In genomic region chr22:19724927-19725661, GRCh38 we compare ENCODE assay signal across 21 cellular contexts. TPM values are rescaled to one million over a fixed set of nuclear protein-coding genes. Genes with fewer than 3 reads are reported as not detected.
A peak's percentile ranks its signal among the peaks of the same experiment; 100 is the strongest.
DNase-seq lines count a peak whose midpoint lies in the region; ATAC-seq and TF ChIP-seq lines count a peak whose summit lies in the region.
"Had no signal": no experiment of that assay in that cellular context is flagged by ENCODE, and none has a peak within 500 bp of the region (broad histone marks: within the 10 kb centered on the region; RNA-seq: fewer than 3 reads in every experiment).

No MANE protein-coding gene starts in this region.

- POLR2A ChIA-PET in CD8-positive, alpha-beta T cell (lab: Charles Lee): no interaction called here

- DNase-seq in CD8-positive, alpha-beta T cell: no peak
- no peak for DNase-seq in effector memory CD8-positive, alpha-beta T cell
- no peak for DNase-seq in natural killer cell treated with Interleukin-12 subunit alpha and Interleukin-12 subunit beta and Interleukin-15 and Interleukin-18, amount 100 ng/mL, for 72 hours (ENCODE audit: low spot score)
- DNase-seq in suprapubic skin (ENCODE audit: low spot score in 2 of 2): no peak
- DNase-seq in foreskin melanocyte: no peak
- no peak for DNase-seq in stimulated activated CD4-positive, alpha-beta T cell treated with anti-CD3 and anti-CD28 coated beads, Interleukin-4, amount 100 ng/mL, for 4 hours
- DNase-seq: activated CD4-positive, alpha-beta memory T cell treated with anti-CD3 and anti-CD28 coated beads, Interleukin-2, amount 10 ng/mL, durations not matched to agents 7 days and 5 days; DMS153; hypothalamus; IMR-90; NCI-H146; NCI-H524; NK-92 treated with Interleukin-12 subunit alpha and Interleukin-12 subunit beta, amount 100 ng/mL, for 24 hours; SJCRH30 had no signal

- H3K4me3 ChIP-seq in CD8-positive, alpha-beta T cell (ENCODE audit: low read depth, low read length): no peak overlapping the region
- no peak overlapping the region for H3K4me3 ChIP-seq in suprapubic skin
- H3K4me3 ChIP-seq: SJCRH30 had no signal

- peaks cover 8% of the 10 kb centered on the region for H3K27me3 ChIP-seq in CD8-positive, alpha-beta T cell (ENCODE audit: insufficient read depth, low read length)
- peaks cover 46% of the 10 kb centered on the region for H3K27me3 ChIP-seq in suprapubic skin
- H3K27me3 ChIP-seq: SJCRH30 had no signal

- H3K27me3 Mint-ChIP-seq in CD8-positive, alpha-beta T cell (ENCODE audit: low read depth): peaks cover 35% of the 10 kb centered on the region
- H3K27me3 Mint-ChIP-seq in IgD-negative memory B cell: peaks cover 31% of the 10 kb centered on the region
- H3K27me3 Mint-ChIP-seq in effector memory CD8-positive, alpha-beta T cell: peaks cover 48 to 67% of the 10 kb centered on the region in 2 donors
- H3K27me3 Mint-ChIP-seq in natural killer cell treated with Interleukin-12 subunit alpha and Interleukin-12 subunit beta and Interleukin-15 and Interleukin-18, amount 100 ng/mL, for 72 hours: peaks cover 17 to 33% of the 10 kb centered on the region in 2 donors

- H3K4me1 Mint-ChIP-seq in CD8-positive, alpha-beta T cell (ENCODE audit: low read depth): peaks cover 5% of the 10 kb centered on the region
- H3K4me1 Mint-ChIP-seq in IgD-negative memory B cell: peaks cover 0 to 8% (median 4%) of the 10 kb centered on the region in 3 donors
- peaks cover 0 to 6% of the 10 kb centered on the region in 2 donors for H3K4me1 Mint-ChIP-seq in effector memory CD8-positive, alpha-beta T cell (ENCODE audit: low read depth in 2 of 2)
- H3K4me1 Mint-ChIP-seq in natural killer cell treated with Interleukin-12 subunit alpha and Interleukin-12 subunit beta and Interleukin-15 and Interleukin-18, amount 100 ng/mL, for 72 hours (ENCODE audit: low read depth in 2 of 2): peaks cover 0 to 5% of the 10 kb centered on the region in 2 donors

- WGBS in suprapubic skin: 72% methylated on average over 45 of the region's 45 CpGs

- peak overlapping the region; percentile 50 for H3K4me3 Mint-ChIP-seq in CD8-positive, alpha-beta T cell
- H3K4me3 Mint-ChIP-seq in IgD-negative memory B cell: peak overlapping the region in 1 of 4 donors; percentile 72
- peak overlapping the region; percentile 49 to 56 for H3K4me3 Mint-ChIP-seq in effector memory CD8-positive, alpha-beta T cell
- peak overlapping the region; percentile 17 for H3K4me3 Mint-ChIP-seq in natural killer cell treated with Interleukin-12 subunit alpha and Interleukin-12 subunit beta and Interleukin-15 and Interleukin-18, amount 100 ng/mL, for 72 hours
- H3K4me3 Mint-ChIP-seq: activated CD4-positive, alpha-beta memory T cell treated with anti-CD3 and anti-CD28 coated beads, Interleukin-2, amount 10 ng/mL, durations not matched to agents 7 days and 5 days had no signal

- H3K36me3 Mint-ChIP-seq in CD8-positive, alpha-beta T cell: no peaks in the 10 kb centered on the region
- no peaks in the 10 kb centered on the region for H3K36me3 Mint-ChIP-seq in IgD-negative memory B cell
- no peaks in the 10 kb centered on the region for H3K36me3 Mint-ChIP-seq in effector memory CD8-positive, alpha-beta T cell (ENCODE audit: insufficient read depth)
- H3K36me3 Mint-ChIP-seq in natural killer cell treated with Interleukin-12 subunit alpha and Interleukin-12 subunit beta and Interleukin-15 and Interleukin-18, amount 100 ng/mL, for 72 hours: no peaks in the 10 kb centered on the region

- TF ChIP-seq POLR2A in suprapubic skin (IDR thresholded peaks at IDR 0.05): no peak

- no peak for ATAC-seq in CD8-positive, alpha-beta T cell
- ATAC-seq in effector memory CD8-positive, alpha-beta T cell (replicated peaks): no peak
- ATAC-seq in natural killer cell treated with Interleukin-12 subunit alpha and Interleukin-12 subunit beta and Interleukin-15 and Interleukin-18, amount 100 ng/mL, for 72 hours: no peak
- ATAC-seq in HG03135 (IDR thresholded peaks at IDR 0.05; ENCODE audit: unreplicated experiment): no peak

- TF ChIP-seq EP300 in suprapubic skin (IDR thresholded peaks at IDR 0.05): no peak

- no peak overlapping the region for H3K27ac Mint-ChIP-seq in CD8-positive, alpha-beta T cell
- H3K27ac Mint-ChIP-seq in IgD-negative memory B cell: peak overlapping the region in 2 of 3 donors; percentile 16 to 44
- H3K27ac Mint-ChIP-seq in effector memory CD8-positive, alpha-beta T cell: no peak overlapping the region
- no peak overlapping the region for H3K27ac Mint-ChIP-seq in natural killer cell treated with Interleukin-12 subunit alpha and Interleukin-12 subunit beta and Interleukin-15 and Interleukin-18, amount 100 ng/mL, for 72 hours
- H3K27ac Mint-ChIP-seq: activated CD4-positive, alpha-beta memory T cell treated with anti-CD3 and anti-CD28 coated beads, Interleukin-2, amount 10 ng/mL, durations not matched to agents 7 days and 5 days; CD14-positive monocyte had no signal

- no peaks in the 10 kb centered on the region for H3K36me3 ChIP-seq in CD8-positive, alpha-beta T cell (ENCODE audit: insufficient read depth, low read length)
- peaks cover 22% of the 10 kb centered on the region for H3K36me3 ChIP-seq in suprapubic skin

- TF ChIP-seq CTCF in CD8-positive, alpha-beta T cell (IDR thresholded peaks at IDR 0.05): no peak
- TF ChIP-seq CTCF in suprapubic skin (IDR thresholded peaks at IDR 0.05): no peak

- no peaks in the 10 kb centered on the region for H3K9me3 ChIP-seq in CD8-positive, alpha-beta T cell (ENCODE audit: low read length)
- H3K9me3 ChIP-seq in suprapubic skin: no peaks in the 10 kb centered on the region
- H3K9me3 ChIP-seq: SJCRH30 had no signal

- peaks cover 8% of the 10 kb centered on the region for H3K4me1 ChIP-seq in CD8-positive, alpha-beta T cell (ENCODE audit: insufficient read depth, low read length)
- peaks cover 20% of the 10 kb centered on the region for H3K4me1 ChIP-seq in suprapubic skin
- H3K4me1 ChIP-seq: parathyroid adenoma had no signal

- no peaks in the 10 kb centered on the region for H3K9me3 Mint-ChIP-seq in CD8-positive, alpha-beta T cell
- no peaks in the 10 kb centered on the region for H3K9me3 Mint-ChIP-seq in IgD-negative memory B cell
- no peaks in the 10 kb centered on the region for H3K9me3 Mint-ChIP-seq in effector memory CD8-positive, alpha-beta T cell
- no peaks in the 10 kb centered on the region for H3K9me3 Mint-ChIP-seq in natural killer cell treated with Interleukin-12 subunit alpha and Interleukin-12 subunit beta and Interleukin-15 and Interleukin-18, amount 100 ng/mL, for 72 hours
- H3K9me3 Mint-ChIP-seq: activated CD4-positive, alpha-beta memory T cell treated with anti-CD3 and anti-CD28 coated beads, Interleukin-2, amount 10 ng/mL, durations not matched to agents 7 days and 5 days had no signal

- no peak overlapping the region for H3K27ac ChIP-seq in CD8-positive, alpha-beta T cell (ENCODE audit: low read depth, low read length)
- no peak overlapping the region for H3K27ac ChIP-seq in suprapubic skin
- H3K27ac ChIP-seq: parathyroid adenoma, SJCRH30 had no signal

- intact Hi-C loops in CD8-positive, alpha-beta T cell (cut with DNase I, micrococcal nuclease): loop anchor here in 1 of 2 experiments (10.0 kb wide), 1 partner anchor 410 kb away; the partner anchor contains the start of gene ZDHHC8

- CTCF ChIA-PET in CD8-positive, alpha-beta T cell (lab: Charles Lee): no interaction called here

RNA-seq across cellular contexts. Expression of gene GP1BB, which starts 1.8 kb away (rescaled TPM):
- total RNA-seq in CD8-positive, alpha-beta T cell: under 1 TPM in 1 of 2 experiments, not detected in 1; 0.39 TPM
- polyA plus RNA-seq in IgD-negative memory B cell: 2.0 TPM
- not detected for total RNA-seq in natural killer cell treated with Interleukin-12 subunit alpha and Interleukin-12 subunit beta and Interleukin-15 and Interleukin-18, amount 100 ng/mL, for 72 hours
- total RNA-seq in suprapubic skin: 10 to 100 TPM; 14.7 to 28.7 (median 19.4) TPM
- total RNA-seq: activated CD4-positive, alpha-beta memory T cell treated with anti-CD3 and anti-CD28 coated beads, Interleukin-2, amount 10 ng/mL, durations not matched to agents 7 days and 5 days; T-helper 1 cell treated with Interleukin-12 subunit alpha and Interleukin-12 subunit beta and Interleukin-4 antibody, amounts not matched to agents 30 ng/mL and 1 ng/mL, for 36 hours had no signal

RNA-seq across cellular contexts. Expression of gene SEPTIN5, which starts 10.8 kb away (rescaled TPM):
- 1 to 10 TPM in 1 of 2 experiments, under 1 TPM in 1; 0.75 to 1.4 TPM for total RNA-seq in CD8-positive, alpha-beta T cell
- polyA plus RNA-seq in IgD-negative memory B cell: 0.43 TPM
- total RNA-seq in natural killer cell treated with Interleukin-12 subunit alpha and Interleukin-12 subunit beta and Interleukin-15 and Interleukin-18, amount 100 ng/mL, for 72 hours: not detected
- 100 to 1,000 TPM in 3 of 4 donors, 10 to 100 TPM in 1; 89.0 to 147 (median 129) TPM for total RNA-seq in suprapubic skin
- total RNA-seq: activated CD4-positive, alpha-beta memory T cell treated with anti-CD3 and anti-CD28 coated beads, Interleukin-2, amount 10 ng/mL, durations not matched to agents 7 days and 5 days; T-helper 1 cell treated with Interleukin-12 subunit alpha and Interleukin-12 subunit beta and Interleukin-4 antibody, amounts not matched to agents 30 ng/mL and 1 ng/mL, for 36 hours had no signal

RNA-seq across cellular contexts. Expression of gene TBX1, which starts 35.5 kb away (rescaled TPM):
- total RNA-seq in CD8-positive, alpha-beta T cell: not detected
- not detected for polyA plus RNA-seq in IgD-negative memory B cell
- 1 to 10 TPM; 1.1 to 2.9 TPM for total RNA-seq in natural killer cell treated with Interleukin-12 subunit alpha and Interleukin-12 subunit beta and Interleukin-15 and Interleukin-18, amount 100 ng/mL, for 72 hours
- 1 to 10 TPM; 1.6 to 7.0 (median 4.8) TPM for total RNA-seq in suprapubic skin
- total RNA-seq: activated CD4-positive, alpha-beta memory T cell treated with anti-CD3 and anti-CD28 coated beads, Interleukin-2, amount 10 ng/mL, durations not matched to agents 7 days and 5 days; frontal cortex; IMR-90; kidney epithelial cell; T-helper 1 cell treated with Interleukin-12 subunit alpha and Interleukin-12 subunit beta and Interleukin-4 antibody, amounts not matched to agents 30 ng/mL and 1 ng/mL, for 36 hours had no signal
- polyA plus RNA-seq: CD14-positive monocyte had no signal

Comparison
In these comparisons a context has a peak if more than half of its experiments do, and no peak if none do; other contexts are left out.
1. H3K27ac Mint-ChIP-seq: peak in IgD-negative memory B cell (2 of 3); none in CD8-positive, alpha-beta T cell (single experiment), effector memory CD8-positive, alpha-beta T cell (0 of 2) and natural killer cell treated with Interleukin-12 subunit alpha and Interleukin-12 subunit beta and Interleukin-15 and Interleukin-18, amount 100 ng/mL, for 72 hours (0 of 2).
2. RNA of gene GP1BB, which starts 1.8 kb away (total RNA-seq): 14.7 to 28.7 TPM in suprapubic skin; 0.39 TPM in CD8-positive, alpha-beta T cell and not detected in natural killer cell treated with Interleukin-12 subunit alpha and Interleukin-12 subunit beta and Interleukin-15 and Interleukin-18, amount 100 ng/mL, for 72 hours; every median in the first group is over 10 times any median in the second.
3. RNA of gene SEPTIN5, which starts 10.8 kb away (total RNA-seq): 89.0 to 147 TPM in suprapubic skin; 0.75 to 1.4 TPM in CD8-positive, alpha-beta T cell and not detected in natural killer cell treated with Interleukin-12 subunit alpha and Interleukin-12 subunit beta and Interleukin-15 and Interleukin-18, amount 100 ng/mL, for 72 hours; every median in the first group is over 10 times any median in the second.